In genomic region chr19:1217366-1217765, GRCh38 we compare ENCODE assay signal across 1 cellular context.
TF ChIP-seq lines count a peak whose summit lies in the region.

No MANE protein-coding gene starts in this region.

TF ChIP-seq in WTC11, 78 proteins besides CTCF, POLR2A, EP300 and RAD21 (continued from another document):
- no peak for TF ChIP-seq CBFB (CRISPR knock-in tag; IDR thresholded peaks at IDR 0.05; ENCODE audit: low read depth)
